ENCODE assay signal across 17 cellular contexts in the genomic region with DNA sequence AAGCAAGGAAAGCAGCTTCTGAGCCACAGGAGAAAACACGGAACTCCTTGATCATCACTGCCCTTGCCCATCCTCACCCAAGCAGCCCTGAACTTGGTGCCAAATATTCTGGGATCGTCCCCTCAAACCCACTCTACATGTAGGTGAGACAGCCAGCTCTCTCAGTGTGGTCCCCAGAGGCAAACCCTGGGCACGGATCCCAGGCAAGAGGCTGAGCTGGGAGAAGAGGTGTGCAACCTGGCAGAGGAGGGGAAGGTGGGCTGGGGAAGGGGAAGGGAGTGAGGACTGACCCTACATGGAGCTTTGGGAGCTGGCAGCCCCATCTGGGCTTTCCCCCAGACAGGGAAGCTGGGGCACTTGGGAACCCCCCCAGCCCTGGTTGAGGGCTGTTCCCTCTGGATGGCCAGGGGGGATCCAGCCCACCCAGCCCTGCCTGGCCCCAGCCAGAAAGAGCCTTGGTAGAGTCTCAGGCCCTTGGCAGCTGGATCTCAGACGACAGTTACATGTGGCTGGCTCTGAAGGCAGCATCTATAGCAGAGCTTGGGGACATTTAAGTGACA.
DNase-seq lines count a peak whose midpoint lies in the region; ATAC-seq and TF ChIP-seq lines count a peak whose summit lies in the region.
"Had no signal": no experiment of that assay in that cellular context is flagged by ENCODE, and none has a peak within 500 bp of the region (broad histone marks: within the 10 kb centered on the region; RNA-seq: fewer than 3 reads in every experiment).

No MANE protein-coding gene starts in this region.

- no peaks in the 10 kb centered on the region for H3K9me3 Mint-ChIP-seq in activated CD4-positive, alpha-beta T cell treated with anti-CD3 and anti-CD28 coated beads, Interleukin-2, amount 10 ng/mL, durations not matched to agents 7 days and 5 days
- H3K9me3 Mint-ChIP-seq in H9, result peaks cover 10 to 14% of the 10 kb centered on the region in 2 experiments
- H3K9me3 Mint-ChIP-seq in stimulated activated memory B cell treated with anti-CD40 and anti-IgM and Interleukin-4, amounts not matched to agents 10 μg/mL and 1 μg/mL and 100 μg/mL, for 72 hours, result peaks cover 3% of the 10 kb centered on the region

- peaks cover 23% of the 10 kb centered on the region for H3K27me3 Mint-ChIP-seq in activated CD4-positive, alpha-beta T cell treated with anti-CD3 and anti-CD28 coated beads, Interleukin-2, amount 10 ng/mL, durations not matched to agents 7 days and 5 days
- H3K27me3 Mint-ChIP-seq in H9 (ENCODE audit: low read depth), result peaks cover 6% of the 10 kb centered on the region
- peaks cover 6% of the 10 kb centered on the region for H3K27me3 Mint-ChIP-seq in stimulated activated memory B cell treated with anti-CD40 and anti-IgM and Interleukin-4, amounts not matched to agents 10 μg/mL and 1 μg/mL and 100 μg/mL, for 72 hours

- no peak for TF ChIP-seq CTCF in H9 (conservative IDR thresholded peaks at IDR 0.05)

- CTCF ChIA-PET in activated CD4-positive, alpha-beta T cell treated with anti-CD3 and anti-CD28 coated beads, Interleukin-2, amount 10 ng/mL, durations not matched to agents 7 days and 5 days (lab: Charles Lee), result no interaction called here

- H2BK5ac ChIP-seq in H9 (ENCODE audit: insufficient read length, low read length), result no peak overlapping the region

- no peaks in the 10 kb centered on the region for H3K9me3 ChIP-seq in H9 (ENCODE audit: control insufficient read depth, low read depth, low read length)
- H3K9me3 ChIP-seq: HAP-1 had no signal

- H3K4me1 ChIP-seq in H9 (ENCODE audit: insufficient read depth, low read length), result no peaks in the 10 kb centered on the region
- H3K4me1 ChIP-seq: Caco-2, HAP-1 had no signal

- H3K4me2 ChIP-seq in H9 (ENCODE audit: insufficient read depth, insufficient read length, low read length), result no peak overlapping the region

- H2AFZ ChIP-seq in H9 (ENCODE audit: low read length), result no peak overlapping the region

- no peak overlapping the region for H3T11ph ChIP-seq in H9 (ENCODE audit: low read length)

- H2BK12ac ChIP-seq in H9 (ENCODE audit: insufficient read length, low read depth, low read length), result no peak overlapping the region

- no peak for ATAC-seq in left lobe of liver
- peak; percentile 22 for ATAC-seq in stimulated activated memory B cell treated with anti-CD40 and anti-IgM and Interleukin-4, amounts not matched to agents 10 μg/mL and 1 μg/mL and 100 μg/mL, for 72 hours
- no peak for ATAC-seq in GM18861 (IDR thresholded peaks at IDR 0.05; ENCODE audit: unreplicated experiment)

- no peak overlapping the region for H3K27ac Mint-ChIP-seq in activated CD4-positive, alpha-beta T cell treated with anti-CD3 and anti-CD28 coated beads, Interleukin-2, amount 10 ng/mL, durations not matched to agents 7 days and 5 days
- no peak overlapping the region for H3K27ac Mint-ChIP-seq in H9
- no peak overlapping the region for H3K27ac Mint-ChIP-seq in stimulated activated memory B cell treated with anti-CD40 and anti-IgM and Interleukin-4, amounts not matched to agents 10 μg/mL and 1 μg/mL and 100 μg/mL, for 72 hours

- H3K27ac ChIP-seq in H9 (ENCODE audit: insufficient read length, low read depth, low read length), result no peak overlapping the region

- no CpG with 5 or more reads among the region's 4 CpGs for WGBS in H9 (ENCODE audit: extremely low coverage, insufficient read length, low lambda C conversion rate)

- no peak overlapping the region for H3K4me3 Mint-ChIP-seq in activated CD4-positive, alpha-beta T cell treated with anti-CD3 and anti-CD28 coated beads, Interleukin-2, amount 10 ng/mL, durations not matched to agents 7 days and 5 days
- no peak overlapping the region for H3K4me3 Mint-ChIP-seq in H9
- H3K4me3 Mint-ChIP-seq in stimulated activated memory B cell treated with anti-CD40 and anti-IgM and Interleukin-4, amounts not matched to agents 10 μg/mL and 1 μg/mL and 100 μg/mL, for 72 hours, result no peak overlapping the region
- H3K4me3 Mint-ChIP-seq: CD14-positive monocyte had no signal

- no peak overlapping the region for H3K14ac ChIP-seq in H9 (ENCODE audit: insufficient read depth, low read length)

- H2AK5ac ChIP-seq in H9 (ENCODE audit: insufficient read length, low read length), result no peak overlapping the region

- H3K56ac ChIP-seq in H9 (ENCODE audit: insufficient read length, low read depth, low read length), result no peak overlapping the region

- H3K36me3 Mint-ChIP-seq in activated CD4-positive, alpha-beta T cell treated with anti-CD3 and anti-CD28 coated beads, Interleukin-2, amount 10 ng/mL, durations not matched to agents 7 days and 5 days (ENCODE audit: low read depth), result no peaks in the 10 kb centered on the region
- peaks cover 0 to 3% (median 0%) of the 10 kb centered on the region in 3 experiments; a peak in 4 of 7 replicates for H3K36me3 Mint-ChIP-seq in H9 (ENCODE audit: insufficient read depth in 1 of 3, low read depth in 3 of 3)
- no peaks in the 10 kb centered on the region for H3K36me3 Mint-ChIP-seq in stimulated activated memory B cell treated with anti-CD40 and anti-IgM and Interleukin-4, amounts not matched to agents 10 μg/mL and 1 μg/mL and 100 μg/mL, for 72 hours
- H3K36me3 Mint-ChIP-seq: CD14-positive monocyte had no signal

- POLR2A ChIA-PET in activated CD4-positive, alpha-beta T cell treated with anti-CD3 and anti-CD28 coated beads, Interleukin-2, amount 10 ng/mL, durations not matched to agents 7 days and 5 days (lab: Charles Lee), result interaction anchor here (0.6 kb wide), 2 partner anchors 456 to 1378 kb away, joined by 3 read pairs; no protein-coding TSS in a partner anchor

- H2BK120ac ChIP-seq in H9 (ENCODE audit: low read depth, low read length, poor library complexity, severe bottlenecking), result no peak overlapping the region

- H3K18ac ChIP-seq in H9 (ENCODE audit: insufficient read length, low read depth, low read length), result no peak overlapping the region

- no peak overlapping the region for H3K4ac ChIP-seq in H9 (ENCODE audit: low read depth, low read length)

- no peak overlapping the region for H3K9ac ChIP-seq in H9 (ENCODE audit: extremely low read depth, insufficient read length, low read length)

- DNase-seq in activated CD4-positive, alpha-beta T cell treated with anti-CD3 and anti-CD28 coated beads, Interleukin-2, amount 10 ng/mL, durations not matched to agents 7 days and 5 days, result peak; percentile 3
- DNase-seq in activated CD4-positive, alpha-beta T cell treated with anti-CD3 and anti-CD28 coated beads for 48 hours, result no peak
- DNase-seq in H9, result peak; percentile 6
- DNase-seq in left lobe of liver (ENCODE audit: low spot score), result peak; percentile 32
- no peak for DNase-seq in NK-92 treated with Interleukin-12 subunit alpha and Interleukin-12 subunit beta, amount 100 ng/mL, for 24 hours (lab: John Stamatoyannopoulos, UW)
- no peak for DNase-seq in NCI-H524 (lab: John Stamatoyannopoulos, UW)
- DNase-seq: Caco-2, DMS53, Kasumi-1, NCI-H1417, NCI-H2081, NCI-H226, NCI-H526 treated with DMSO at 0.1 percent for 48 hours had no signal

- no peaks in the 10 kb centered on the region for H3K79me2 ChIP-seq in H9 (ENCODE audit: insufficient read depth, low read length)

- no peak overlapping the region for H2BK20ac ChIP-seq in H9 (ENCODE audit: low read depth, low read length, poor library complexity, severe bottlenecking)

- H3K23me2 ChIP-seq in H9 (ENCODE audit: insufficient read length, low read depth, low read length, poor library complexity, severe bottlenecking), result no peaks in the 10 kb centered on the region

- no peaks in the 10 kb centered on the region for H3K4me1 Mint-ChIP-seq in activated CD4-positive, alpha-beta T cell treated with anti-CD3 and anti-CD28 coated beads, Interleukin-2, amount 10 ng/mL, durations not matched to agents 7 days and 5 days
- H3K4me1 Mint-ChIP-seq in H9, result no peaks in the 10 kb centered on the region
- peaks cover 15% of the 10 kb centered on the region for H3K4me1 Mint-ChIP-seq in stimulated activated memory B cell treated with anti-CD40 and anti-IgM and Interleukin-4, amounts not matched to agents 10 μg/mL and 1 μg/mL and 100 μg/mL, for 72 hours

- H3K79me1 ChIP-seq in H9 (ENCODE audit: insufficient read depth, low read depth, low read length, poor library complexity, severe bottlenecking), result no peaks in the 10 kb centered on the region

- H4K5ac ChIP-seq in H9 (ENCODE audit: insufficient read length, low read depth, low read length), result no peak overlapping the region

- no peak overlapping the region for H3K23ac ChIP-seq in H9 (ENCODE audit: insufficient read length, low read depth, low read length)

- no peaks in the 10 kb centered on the region; the same call in 1 of the 2 replicates for H3K27me3 ChIP-seq in H9 (ENCODE audit: insufficient read depth, low read length)

- H4K20me1 ChIP-seq in H9 (ENCODE audit: control insufficient read depth, insufficient read depth, insufficient read length), result no peaks in the 10 kb centered on the region

- no peak overlapping the region for H4K91ac ChIP-seq in H9 (ENCODE audit: insufficient read length, low read depth, low read length)

- no peak overlapping the region for H2BK15ac ChIP-seq in H9 (ENCODE audit: low read depth, low read length)

- H4K8ac ChIP-seq in H9 (replicated peaks; ENCODE audit: insufficient read length, low read depth, low read length), result no peak overlapping the region

Comparison
In these comparisons a context has a peak if more than half of its experiments do, and no peak if none do; other contexts are left out.
1. DNase-seq: peak in activated CD4-positive, alpha-beta T cell treated with anti-CD3 and anti-CD28 coated beads, Interleukin-2, amount 10 ng/mL, durations not matched to agents 7 days and 5 days (single experiment), H9 (single experiment) and left lobe of liver (single experiment); none in activated CD4-positive, alpha-beta T cell treated with anti-CD3 and anti-CD28 coated beads for 48 hours (single experiment), NK-92 treated with Interleukin-12 subunit alpha and Interleukin-12 subunit beta, amount 100 ng/mL, for 24 hours (single experiment) and NCI-H524 (0 of 2).